ENCODE assay signal across 1 cellular context in the genomic region with DNA sequence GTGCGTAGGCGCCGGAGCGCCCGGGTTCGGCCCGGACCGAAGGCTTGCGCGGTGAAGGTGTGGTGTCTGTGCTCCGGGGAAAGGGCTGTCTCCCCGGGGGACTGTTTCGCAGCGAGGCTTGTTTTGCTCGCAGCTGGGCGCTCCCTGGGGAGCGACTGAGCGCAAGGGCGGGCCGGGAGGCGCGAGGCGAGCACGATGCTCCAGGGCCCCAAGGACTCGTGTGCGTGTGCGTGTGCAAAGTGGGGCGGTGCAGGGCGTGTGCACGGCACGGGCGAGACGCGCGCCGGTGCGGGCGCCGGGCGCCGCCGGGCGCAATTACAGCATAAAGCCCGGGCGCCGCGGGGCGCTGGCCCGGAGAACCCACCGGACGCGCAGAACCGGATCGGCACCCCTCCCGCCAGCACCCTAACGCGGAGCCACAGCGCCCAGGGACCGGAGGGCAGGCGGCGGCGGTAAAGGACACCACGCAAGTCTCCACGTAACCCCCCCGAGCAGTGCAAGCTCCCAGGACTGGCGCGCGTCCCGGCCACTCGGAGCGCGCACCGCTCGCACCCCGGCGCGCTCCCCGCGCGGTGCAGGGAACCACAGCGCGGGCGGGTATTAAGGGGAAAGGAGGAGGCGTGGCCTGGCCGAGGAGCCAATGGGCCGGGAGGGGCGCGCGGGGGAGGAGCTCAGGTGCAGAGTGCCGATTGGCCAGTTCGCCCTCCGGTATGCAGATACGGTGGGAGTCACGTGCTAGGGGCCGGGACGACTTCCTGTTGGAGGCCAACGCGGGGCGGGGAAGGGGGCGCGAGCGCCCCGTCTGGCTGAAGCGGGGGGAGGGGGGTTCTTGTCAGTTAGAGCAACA.
TF ChIP-seq lines count a peak whose summit lies in the region.

A gene with protein sequence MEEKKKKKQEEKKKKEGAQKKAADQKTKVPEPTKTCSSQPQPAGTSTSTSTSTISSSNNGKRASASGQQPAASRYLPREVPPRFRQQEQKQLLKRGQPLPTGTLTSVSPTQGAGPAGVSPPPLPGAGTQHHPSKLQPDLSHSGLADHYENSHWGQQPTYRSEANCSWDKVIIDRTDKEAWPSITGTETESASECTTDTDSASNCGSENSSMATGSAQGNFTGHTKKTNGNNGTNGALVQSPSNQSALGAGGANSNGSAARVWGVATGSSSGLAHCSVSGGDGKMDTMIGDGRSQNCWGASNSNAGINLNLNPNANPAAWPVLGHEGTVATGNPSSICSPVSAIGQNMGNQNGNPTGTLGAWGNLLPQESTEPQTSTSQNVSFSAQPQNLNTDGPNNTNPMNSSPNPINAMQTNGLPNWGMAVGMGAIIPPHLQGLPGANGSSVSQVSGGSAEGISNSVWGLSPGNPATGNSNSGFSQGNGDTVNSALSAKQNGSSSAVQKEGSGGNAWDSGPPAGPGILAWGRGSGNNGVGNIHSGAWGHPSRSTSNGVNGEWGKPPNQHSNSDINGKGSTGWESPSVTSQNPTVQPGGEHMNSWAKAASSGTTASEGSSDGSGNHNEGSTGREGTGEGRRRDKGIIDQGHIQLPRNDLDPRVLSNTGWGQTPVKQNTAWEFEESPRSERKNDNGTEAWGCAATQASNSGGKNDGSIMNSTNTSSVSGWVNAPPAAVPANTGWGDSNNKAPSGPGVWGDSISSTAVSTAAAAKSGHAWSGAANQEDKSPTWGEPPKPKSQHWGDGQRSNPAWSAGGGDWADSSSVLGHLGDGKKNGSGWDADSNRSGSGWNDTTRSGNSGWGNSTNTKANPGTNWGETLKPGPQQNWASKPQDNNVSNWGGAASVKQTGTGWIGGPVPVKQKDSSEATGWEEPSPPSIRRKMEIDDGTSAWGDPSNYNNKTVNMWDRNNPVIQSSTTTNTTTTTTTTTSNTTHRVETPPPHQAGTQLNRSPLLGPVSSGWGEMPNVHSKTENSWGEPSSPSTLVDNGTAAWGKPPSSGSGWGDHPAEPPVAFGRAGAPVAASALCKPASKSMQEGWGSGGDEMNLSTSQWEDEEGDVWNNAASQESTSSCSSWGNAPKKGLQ (N-terminal part only) (plus strand): TSS at position 835 of the 847 bp plus-strand sequence. CDS start 45,504 bp downstream, outside the sequence.

TF ChIP-seq in K562, 482 proteins besides CTCF, POLR2A, EP300 and RAD21 (continued from another document and continues in another):
- TF ChIP-seq, protein P1, sequence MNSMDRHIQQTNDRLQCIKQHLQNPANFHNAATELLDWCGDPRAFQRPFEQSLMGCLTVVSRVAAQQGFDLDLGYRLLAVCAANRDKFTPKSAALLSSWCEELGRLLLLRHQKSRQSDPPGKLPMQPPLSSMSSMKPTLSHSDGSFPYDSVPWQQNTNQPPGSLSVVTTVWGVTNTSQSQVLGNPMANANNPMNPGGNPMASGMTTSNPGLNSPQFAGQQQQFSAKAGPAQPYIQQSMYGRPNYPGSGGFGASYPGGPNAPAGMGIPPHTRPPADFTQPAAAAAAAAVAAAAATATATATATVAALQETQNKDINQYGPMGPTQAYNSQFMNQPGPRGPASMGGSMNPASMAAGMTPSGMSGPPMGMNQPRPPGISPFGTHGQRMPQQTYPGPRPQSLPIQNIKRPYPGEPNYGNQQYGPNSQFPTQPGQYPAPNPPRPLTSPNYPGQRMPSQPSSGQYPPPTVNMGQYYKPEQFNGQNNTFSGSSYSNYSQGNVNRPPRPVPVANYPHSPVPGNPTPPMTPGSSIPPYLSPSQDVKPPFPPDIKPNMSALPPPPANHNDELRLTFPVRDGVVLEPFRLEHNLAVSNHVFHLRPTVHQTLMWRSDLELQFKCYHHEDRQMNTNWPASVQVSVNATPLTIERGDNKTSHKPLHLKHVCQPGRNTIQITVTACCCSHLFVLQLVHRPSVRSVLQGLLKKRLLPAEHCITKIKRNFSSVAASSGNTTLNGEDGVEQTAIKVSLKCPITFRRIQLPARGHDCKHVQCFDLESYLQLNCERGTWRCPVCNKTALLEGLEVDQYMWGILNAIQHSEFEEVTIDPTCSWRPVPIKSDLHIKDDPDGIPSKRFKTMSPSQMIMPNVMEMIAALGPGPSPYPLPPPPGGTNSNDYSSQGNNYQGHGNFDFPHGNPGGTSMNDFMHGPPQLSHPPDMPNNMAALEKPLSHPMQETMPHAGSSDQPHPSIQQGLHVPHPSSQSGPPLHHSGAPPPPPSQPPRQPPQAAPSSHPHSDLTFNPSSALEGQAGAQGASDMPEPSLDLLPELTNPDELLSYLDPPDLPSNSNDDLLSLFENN (IDR thresholded peaks at IDR 0.05; ENCODE audit: low read depth in 2 of 2, low read length in 2 of 2) = peak in 1 of 2 experiments; percentile 77; a peak in 2 of 4 replicates
- TF ChIP-seq HNRNPH1 (optimal IDR thresholded peaks at IDR 0.05; ENCODE audit: low read depth, low read length) = no peak
- no peak for TF ChIP-seq ZNF79 (CRISPR knock-in tag; IDR thresholded peaks at IDR 0.05; ENCODE audit: low read depth)
- TF ChIP-seq ATF1 (CRISPR knock-in tag; IDR thresholded peaks at IDR 0.05) = no peak
- peak; percentile 67 for TF ChIP-seq ATF1 (tag; IDR thresholded peaks at IDR 0.05)
- peak; percentile 45 for TF ChIP-seq FUS (optimal IDR thresholded peaks at IDR 0.05; ENCODE audit: low read depth, low read length)
- TF ChIP-seq SMARCB1 (IDR thresholded peaks at IDR 0.05; ENCODE audit: insufficient read length, low read depth) = no peak
- TF ChIP-seq PURB (CRISPR knock-in tag; IDR thresholded peaks at IDR 0.05; ENCODE audit: low read depth) = no peak
- TF ChIP-seq, protein P2, sequence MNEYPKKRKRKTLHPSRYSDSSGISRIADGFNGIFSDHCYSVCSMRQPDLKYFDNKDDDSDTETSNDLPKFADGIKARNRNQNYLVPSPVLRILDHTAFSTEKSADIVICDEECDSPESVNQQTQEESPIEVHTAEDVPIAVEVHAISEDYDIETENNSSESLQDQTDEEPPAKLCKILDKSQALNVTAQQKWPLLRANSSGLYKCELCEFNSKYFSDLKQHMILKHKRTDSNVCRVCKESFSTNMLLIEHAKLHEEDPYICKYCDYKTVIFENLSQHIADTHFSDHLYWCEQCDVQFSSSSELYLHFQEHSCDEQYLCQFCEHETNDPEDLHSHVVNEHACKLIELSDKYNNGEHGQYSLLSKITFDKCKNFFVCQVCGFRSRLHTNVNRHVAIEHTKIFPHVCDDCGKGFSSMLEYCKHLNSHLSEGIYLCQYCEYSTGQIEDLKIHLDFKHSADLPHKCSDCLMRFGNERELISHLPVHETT (CRISPR knock-in tag; conservative IDR thresholded peaks at IDR 0.05 in 1 of 2, IDR thresholded peaks at IDR 0.05 in 1 of 2) = peak in 1 of 2 experiments; percentile 85; a peak in 1 of 4 replicates
- no peak for TF ChIP-seq NFE2L1 (tag; IDR thresholded peaks at IDR 0.05; ENCODE audit: borderline replicate concordance, low read depth)
- no peak for TF ChIP-seq SAFB2 (IDR thresholded peaks at IDR 0.05; ENCODE audit: borderline replicate concordance, low read depth, low read length, severe bottlenecking)
- no peak for TF ChIP-seq ZNF217 (CRISPR knock-in tag; IDR thresholded peaks at IDR 0.05)
- TF ChIP-seq, protein P3, sequence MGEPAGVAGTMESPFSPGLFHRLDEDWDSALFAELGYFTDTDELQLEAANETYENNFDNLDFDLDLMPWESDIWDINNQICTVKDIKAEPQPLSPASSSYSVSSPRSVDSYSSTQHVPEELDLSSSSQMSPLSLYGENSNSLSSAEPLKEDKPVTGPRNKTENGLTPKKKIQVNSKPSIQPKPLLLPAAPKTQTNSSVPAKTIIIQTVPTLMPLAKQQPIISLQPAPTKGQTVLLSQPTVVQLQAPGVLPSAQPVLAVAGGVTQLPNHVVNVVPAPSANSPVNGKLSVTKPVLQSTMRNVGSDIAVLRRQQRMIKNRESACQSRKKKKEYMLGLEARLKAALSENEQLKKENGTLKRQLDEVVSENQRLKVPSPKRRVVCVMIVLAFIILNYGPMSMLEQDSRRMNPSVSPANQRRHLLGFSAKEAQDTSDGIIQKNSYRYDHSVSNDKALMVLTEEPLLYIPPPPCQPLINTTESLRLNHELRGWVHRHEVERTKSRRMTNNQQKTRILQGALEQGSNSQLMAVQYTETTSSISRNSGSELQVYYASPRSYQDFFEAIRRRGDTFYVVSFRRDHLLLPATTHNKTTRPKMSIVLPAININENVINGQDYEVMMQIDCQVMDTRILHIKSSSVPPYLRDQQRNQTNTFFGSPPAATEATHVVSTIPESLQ (CRISPR knock-in tag; IDR thresholded peaks at IDR 0.05) = no peak; the same call in 1 of the 2 replicates
- peak; percentile 97 for TF ChIP-seq OTX1 (CRISPR knock-in tag; IDR thresholded peaks at IDR 0.05)
- TF ChIP-seq ZBTB7A (IDR thresholded peaks at IDR 0.05; ENCODE audit: borderline replicate concordance, control insufficient read depth, low read depth, low read length) = peak; percentile 97
- 0 out of 2 replicates have a peak, but pooled peaks have one; percentile 51 for TF ChIP-seq ZNF75A (CRISPR knock-in tag; IDR thresholded peaks at IDR 0.05)
- no peak for TF ChIP-seq MTF1 (CRISPR knock-in tag; IDR thresholded peaks at IDR 0.05; ENCODE audit: borderline replicate concordance)
- TF ChIP-seq TBL1XR1 (IDR thresholded peaks at IDR 0.05; ENCODE audit: low read length in 2 of 2) = peak in 1 of 2 experiments; percentile 55; a peak in 1 of 4 replicates
- TF ChIP-seq, protein P4, sequence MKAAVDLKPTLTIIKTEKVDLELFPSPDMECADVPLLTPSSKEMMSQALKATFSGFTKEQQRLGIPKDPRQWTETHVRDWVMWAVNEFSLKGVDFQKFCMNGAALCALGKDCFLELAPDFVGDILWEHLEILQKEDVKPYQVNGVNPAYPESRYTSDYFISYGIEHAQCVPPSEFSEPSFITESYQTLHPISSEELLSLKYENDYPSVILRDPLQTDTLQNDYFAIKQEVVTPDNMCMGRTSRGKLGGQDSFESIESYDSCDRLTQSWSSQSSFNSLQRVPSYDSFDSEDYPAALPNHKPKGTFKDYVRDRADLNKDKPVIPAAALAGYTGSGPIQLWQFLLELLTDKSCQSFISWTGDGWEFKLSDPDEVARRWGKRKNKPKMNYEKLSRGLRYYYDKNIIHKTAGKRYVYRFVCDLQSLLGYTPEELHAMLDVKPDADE (conservative IDR thresholded peaks at IDR 0.05; ENCODE audit: control insufficient read depth, low read depth, low read length) = no peak; the same call in 1 of the 2 replicates
- no peak for TF ChIP-seq POLR3G (IDR thresholded peaks at IDR 0.05; ENCODE audit: extremely low read depth, insufficient read length, insufficient replicate concordance)
- peak; percentile 76 for TF ChIP-seq PRPF4 (IDR thresholded peaks at IDR 0.05; ENCODE audit: insufficient read depth, low read depth, low read length, poor library complexity, severe bottlenecking)
- TF ChIP-seq ZFP36 (IDR thresholded peaks at IDR 0.05; ENCODE audit: low read depth, low read length, partially characterized antibody) = no peak
- TF ChIP-seq SMARCE1 (IDR thresholded peaks at IDR 0.05) = no peak
- 0 out of 2 replicates have a peak, but pooled peaks have one; percentile 66 for TF ChIP-seq ZNF695 (CRISPR knock-in tag; IDR thresholded peaks at IDR 0.05)
- TF ChIP-seq ZNF311 (CRISPR knock-in tag; IDR thresholded peaks at IDR 0.05) = no peak
- no peak for TF ChIP-seq ZNF133 (CRISPR knock-in tag; IDR thresholded peaks at IDR 0.05)
- peak; percentile 42; the same call in 1 of the 2 replicates for TF ChIP-seq RBM34 (IDR thresholded peaks at IDR 0.05; ENCODE audit: borderline replicate concordance, insufficient read depth, low read length)
- TF ChIP-seq SRSF1 (IDR thresholded peaks at IDR 0.05; ENCODE audit: low read depth, low read length) = no peak
- no peak for TF ChIP-seq ZBTB8A (IDR thresholded peaks at IDR 0.05; ENCODE audit: partially characterized antibody)
- TF ChIP-seq CBX1 (IDR thresholded peaks at IDR 0.05; ENCODE audit: low read depth) = peak; percentile 90
- TF ChIP-seq, protein P5, sequence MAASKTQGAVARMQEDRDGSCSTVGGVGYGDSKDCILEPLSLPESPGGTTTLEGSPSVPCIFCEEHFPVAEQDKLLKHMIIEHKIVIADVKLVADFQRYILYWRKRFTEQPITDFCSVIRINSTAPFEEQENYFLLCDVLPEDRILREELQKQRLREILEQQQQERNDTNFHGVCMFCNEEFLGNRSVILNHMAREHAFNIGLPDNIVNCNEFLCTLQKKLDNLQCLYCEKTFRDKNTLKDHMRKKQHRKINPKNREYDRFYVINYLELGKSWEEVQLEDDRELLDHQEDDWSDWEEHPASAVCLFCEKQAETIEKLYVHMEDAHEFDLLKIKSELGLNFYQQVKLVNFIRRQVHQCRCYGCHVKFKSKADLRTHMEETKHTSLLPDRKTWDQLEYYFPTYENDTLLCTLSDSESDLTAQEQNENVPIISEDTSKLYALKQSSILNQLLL (CRISPR knock-in tag; IDR thresholded peaks at IDR 0.05; ENCODE audit: borderline replicate concordance) = no peak
- TF ChIP-seq, protein P6, sequence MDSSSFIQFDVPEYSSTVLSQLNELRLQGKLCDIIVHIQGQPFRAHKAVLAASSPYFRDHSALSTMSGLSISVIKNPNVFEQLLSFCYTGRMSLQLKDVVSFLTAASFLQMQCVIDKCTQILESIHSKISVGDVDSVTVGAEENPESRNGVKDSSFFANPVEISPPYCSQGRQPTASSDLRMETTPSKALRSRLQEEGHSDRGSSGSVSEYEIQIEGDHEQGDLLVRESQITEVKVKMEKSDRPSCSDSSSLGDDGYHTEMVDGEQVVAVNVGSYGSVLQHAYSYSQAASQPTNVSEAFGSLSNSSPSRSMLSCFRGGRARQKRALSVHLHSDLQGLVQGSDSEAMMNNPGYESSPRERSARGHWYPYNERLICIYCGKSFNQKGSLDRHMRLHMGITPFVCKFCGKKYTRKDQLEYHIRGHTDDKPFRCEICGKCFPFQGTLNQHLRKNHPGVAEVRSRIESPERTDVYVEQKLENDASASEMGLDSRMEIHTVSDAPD (CRISPR knock-in tag; IDR thresholded peaks at IDR 0.05) = no peak
- TF ChIP-seq KLF16 (IDR thresholded peaks at IDR 0.05) = peak; percentile 50
- peak; percentile 13; the same call in 1 of the 2 replicates for TF ChIP-seq NR2C2 (CRISPR knock-in tag; IDR thresholded peaks at IDR 0.05)
- no peak for TF ChIP-seq NR2C2 (tag; IDR thresholded peaks at IDR 0.05)
- no peak for TF ChIP-seq PHTF2 (CRISPR knock-in tag; IDR thresholded peaks at IDR 0.05)
- no peak for TF ChIP-seq KHSRP (IDR thresholded peaks at IDR 0.05)
- TF ChIP-seq IFI16 (CRISPR knock-in tag; IDR thresholded peaks at IDR 0.05) = no peak
- TF ChIP-seq, protein P7, sequence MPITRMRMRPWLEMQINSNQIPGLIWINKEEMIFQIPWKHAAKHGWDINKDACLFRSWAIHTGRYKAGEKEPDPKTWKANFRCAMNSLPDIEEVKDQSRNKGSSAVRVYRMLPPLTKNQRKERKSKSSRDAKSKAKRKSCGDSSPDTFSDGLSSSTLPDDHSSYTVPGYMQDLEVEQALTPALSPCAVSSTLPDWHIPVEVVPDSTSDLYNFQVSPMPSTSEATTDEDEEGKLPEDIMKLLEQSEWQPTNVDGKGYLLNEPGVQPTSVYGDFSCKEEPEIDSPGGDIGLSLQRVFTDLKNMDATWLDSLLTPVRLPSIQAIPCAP (CRISPR knock-in tag; IDR thresholded peaks at IDR 0.05; ENCODE audit: borderline replicate concordance) = no peak
- TF ChIP-seq RUNX1 (IDR thresholded peaks at IDR 0.05; ENCODE audit: low read depth) = 0 out of 2 replicates have a peak, but pooled peaks have one; percentile 16
- no peak for TF ChIP-seq DDX20 (tag; IDR thresholded peaks at IDR 0.05; ENCODE audit: low read depth)
- TF ChIP-seq ZNF766 (CRISPR knock-in tag; conservative IDR thresholded peaks at IDR 0.05) = no peak
- peak; percentile 88 for TF ChIP-seq NFIC (IDR thresholded peaks at IDR 0.05)
- TF ChIP-seq PCBP2 (IDR thresholded peaks at IDR 0.05; ENCODE audit: low read depth, low read length, poor library complexity, severe bottlenecking) = peak; percentile 80
- TF ChIP-seq PTBP1 (IDR thresholded peaks at IDR 0.05; ENCODE audit: low read depth, low read length) = no peak
- no peak for TF ChIP-seq SRSF3 (IDR thresholded peaks at IDR 0.05; ENCODE audit: insufficient read depth, low read length)
- TF ChIP-seq MCM7 (IDR thresholded peaks at IDR 0.05) = no peak
- TF ChIP-seq, protein P8, sequence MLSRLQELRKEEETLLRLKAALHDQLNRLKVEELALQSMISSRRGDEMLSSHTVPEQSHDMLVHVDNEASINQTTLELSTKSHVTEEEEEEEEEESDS (CRISPR knock-in tag; IDR thresholded peaks at IDR 0.05) = no peak
